In genomic region chr17:29760279-29760721, GRCh38 we compare ENCODE assay signal across 8 cellular contexts.
DNase-seq lines count a peak whose midpoint lies in the region; ATAC-seq, FAIRE-seq and TF ChIP-seq lines count a peak whose summit lies in the region.

No MANE protein-coding gene starts in this region.

- H3K4me3 Mint-ChIP-seq in astrocyte (ENCODE audit: unreplicated experiment): peak overlapping the region; percentile 83

- no peaks in the 10 kb centered on the region for H3K36me3 ChIP-seq in ES-I3 (ENCODE audit: insufficient read depth, low read length)
- H3K36me3 ChIP-seq in SK-N-MC (ENCODE audit: insufficient read depth, low read length): no peaks in the 10 kb centered on the region
- H3K36me3 ChIP-seq in astrocyte (ENCODE audit: insufficient read depth, low read length): no peaks in the 10 kb centered on the region

- peaks cover 23% of the 10 kb centered on the region for H4K20me1 ChIP-seq in astrocyte (ENCODE audit: insufficient read depth, low read length)

- H3K9me3 ChIP-seq in ES-I3 (ENCODE audit: control insufficient read depth, insufficient read depth, low read length) (no peaks in the 10 kb centered on the region), SK-N-MC (ENCODE audit: low read depth, low read length) (no peaks in the 10 kb centered on the region), astrocyte (ENCODE audit: insufficient read depth, low read depth, low read length) (no peaks in the 10 kb centered on the region)

- FAIRE-seq in astrocyte (lab: Jason Lieb, UNC): peak; percentile 72

- DNase-seq in SK-N-MC (ENCODE audit: low read depth, low spot score) (no peak), astrocyte (ENCODE audit: low read depth) (peak; percentile 70), left kidney (ENCODE audit: low read depth, low spot score) (peak; percentile 24), OCI-M2 (lab: John Stamatoyannopoulos, UW; ENCODE audit: unreplicated experiment) (no peak), globus pallidus (ENCODE audit: low spot score) (no peak)
- peak in 2 of 3 experiments; percentile 23 to 28 for DNase-seq in stimulated activated CD4-positive, alpha-beta T cell treated with anti-CD3 and anti-CD28 coated beads, TNF-alpha, amount 100 ng/mL, for 4 hours (ENCODE audit: low read depth in 3 of 3)

- peak overlapping the region; percentile 75 for H3K27ac Mint-ChIP-seq in astrocyte (ENCODE audit: unreplicated experiment)

- no peaks in the 10 kb centered on the region for H3K27me3 Mint-ChIP-seq in astrocyte (ENCODE audit: low read depth, unreplicated experiment)

- H2AFZ ChIP-seq in astrocyte (ENCODE audit: low read depth, low read length): peak overlapping the region; percentile 95

- H3K4me1 ChIP-seq in ES-I3 (ENCODE audit: insufficient read depth, low read length) (no peaks in the 10 kb centered on the region), astrocyte (ENCODE audit: insufficient read depth, low read length) (peaks cover 5% of the 10 kb centered on the region)

- peaks cover 4% of the 10 kb centered on the region for H3K79me2 ChIP-seq in astrocyte (ENCODE audit: insufficient read depth, low read length)

- H3K9ac ChIP-seq in ES-I3 (ENCODE audit: low read depth, low read length) (peak overlapping the region; percentile 76; the same call in 1 of the 2 replicates), SK-N-MC (ENCODE audit: insufficient read length) (no peak overlapping the region), astrocyte (ENCODE audit: low read length) (peak overlapping the region; percentile 82)

- peak overlapping the region; percentile 97 for H3K4me2 ChIP-seq in astrocyte (ENCODE audit: low read length)

- H3K4me3 ChIP-seq in SK-N-MC (peak overlapping the region; percentile 91), astrocyte (ENCODE audit: insufficient read depth, low read depth, low read length) (peak overlapping the region; percentile 81)

- TF ChIP-seq CTCF in astrocyte (IDR thresholded peaks at IDR 0.05; ENCODE audit: insufficient read depth, low read depth, low read length): no peak

- H3K27ac ChIP-seq in SK-N-MC: no peak overlapping the region
- no peak overlapping the region for H3K27ac ChIP-seq in astrocyte (ENCODE audit: low read depth, low read length)

- peaks cover 10% of the 10 kb centered on the region for H3K4me1 Mint-ChIP-seq in astrocyte (ENCODE audit: low read depth, unreplicated experiment)

- no peaks in the 10 kb centered on the region for H3K9me3 Mint-ChIP-seq in astrocyte (ENCODE audit: unreplicated experiment)

- peak; percentile 38 for ATAC-seq in HG02642 (IDR thresholded peaks at IDR 0.05; ENCODE audit: poor library complexity, unreplicated experiment)

- no peaks in the 10 kb centered on the region for H3K27me3 ChIP-seq in astrocyte (ENCODE audit: insufficient read depth, low read length)

- peaks cover 2% of the 10 kb centered on the region for H3K36me3 Mint-ChIP-seq in astrocyte (ENCODE audit: low read depth, unreplicated experiment)

Comparison
In these comparisons a context has a peak if more than half of its experiments do, and no peak if none do; other contexts are left out.
1. DNase-seq: peak in astrocyte (single experiment), left kidney (single experiment) and stimulated activated CD4-positive, alpha-beta T cell treated with anti-CD3 and anti-CD28 coated beads, TNF-alpha, amount 100 ng/mL, for 4 hours (2 of 3); none in SK-N-MC (single experiment), OCI-M2 (single experiment) and globus pallidus (single experiment).